In the genomic region with DNA sequence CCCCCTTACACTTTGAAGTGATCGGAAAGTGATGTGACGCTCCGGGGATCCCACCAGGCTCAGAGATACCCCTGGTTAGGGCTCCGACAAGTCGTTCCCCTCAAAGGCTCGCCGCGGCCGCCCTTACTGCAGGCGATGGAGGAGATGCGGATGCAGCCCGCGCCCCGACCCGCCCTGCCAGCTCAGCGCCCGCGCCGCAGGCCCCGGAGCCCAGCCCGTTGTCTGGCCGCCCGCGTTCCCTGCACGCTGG, we compare ENCODE assay signal across 8 cellular contexts. TPM values are rescaled to one million over a fixed set of nuclear protein-coding genes. Genes with fewer than 3 reads are reported as not detected.
DNase-seq lines count a peak whose midpoint lies in the region; ATAC-seq and TF ChIP-seq lines count a peak whose summit lies in the region.

No MANE protein-coding gene starts in this region.

- H3K9me2 ChIP-seq in Loucy (replicated peaks; ENCODE audit: low read depth, low read length) = no peaks in the 10 kb centered on the region

- H3K4me1 Mint-ChIP-seq in CD8-positive, alpha-beta memory T cell = peaks cover 29 to 49% (median 37%) of the 10 kb centered on the region in 3 donors

- no peaks in the 10 kb centered on the region for H3K27me3 Mint-ChIP-seq in CD8-positive, alpha-beta memory T cell

- no peak for DNase-seq in CD8-positive, alpha-beta memory T cell
- DNase-seq in RKO (ENCODE audit: low spot score) (no peak), UCSD-AML1 (lab: John Stamatoyannopoulos, UW; ENCODE audit: unreplicated experiment) (no peak), ACHN (no peak)

- no peaks in the 10 kb centered on the region for H3F3A ChIP-seq in Loucy (ENCODE audit: low read depth)

- peaks cover 49% of the 10 kb centered on the region for H3K79me2 ChIP-seq in Loucy (ENCODE audit: insufficient read depth, low read length)

- no peaks in the 10 kb centered on the region for H3K27me3 ChIP-seq in CD8-positive, alpha-beta memory T cell (ENCODE audit: insufficient read depth, low read length, poor library complexity, severe bottlenecking)
- H3K27me3 ChIP-seq in Loucy (ENCODE audit: insufficient read depth, low read length, poor library complexity, severe bottlenecking) (peaks cover 4% of the 10 kb centered on the region), ectodermal cell (ENCODE audit: control insufficient read depth, insufficient read depth, low read length, poor library complexity, severe bottlenecking) (no peaks in the 10 kb centered on the region), neuron (ENCODE audit: insufficient read depth, low read length) (no peaks in the 10 kb centered on the region)

- peak overlapping the region; percentile 97 for H2AFZ ChIP-seq in Loucy (ENCODE audit: low read length)
- H2AFZ ChIP-seq in neuron (ENCODE audit: low read depth, low read length) = peak overlapping the region; percentile 77

- H3K4me3 Mint-ChIP-seq in CD8-positive, alpha-beta memory T cell = peak overlapping the region; percentile 93 to 99 (median 95)

- H3K9me3 ChIP-seq in CD8-positive, alpha-beta memory T cell (ENCODE audit: low read length) = no peaks in the 10 kb centered on the region
- H3K9me3 ChIP-seq in Loucy (ENCODE audit: insufficient read depth, low read depth, low read length) = no peaks in the 10 kb centered on the region
- H3K9me3 ChIP-seq in ectodermal cell (ENCODE audit: control insufficient read depth, low read length) = no peaks in the 10 kb centered on the region
- H3K9me3 ChIP-seq in neuron (ENCODE audit: low read length) = no peaks in the 10 kb centered on the region

- peak overlapping the region; percentile 89 for H3K4me3 ChIP-seq in CD8-positive, alpha-beta memory T cell (ENCODE audit: low read length)
- H3K4me3 ChIP-seq in Loucy (ENCODE audit: low read length, poor library complexity, severe bottlenecking) (peak overlapping the region; percentile 99), ectodermal cell (ENCODE audit: insufficient read depth, low read depth, low read length) (peak overlapping the region; percentile 90), neuron (ENCODE audit: low read length) (peak overlapping the region; percentile 80)

- H3K9me3 Mint-ChIP-seq in CD8-positive, alpha-beta memory T cell = no peaks in the 10 kb centered on the region

- peak overlapping the region; percentile 95 to 99 (median 97) for H3K27ac Mint-ChIP-seq in CD8-positive, alpha-beta memory T cell

- CTCF ChIA-PET in CD8-positive, alpha-beta memory T cell (lab: Charles Lee) = interaction anchor here (0.7 kb wide), 1 partner anchor 79 kb away, joined by 3 read pairs; no protein-coding TSS in a partner anchor

- peak overlapping the region; percentile 87 for H3K4me2 ChIP-seq in Loucy (ENCODE audit: low read depth, low read length, poor library complexity, severe bottlenecking)

- POLR2A ChIA-PET in CD8-positive, alpha-beta memory T cell (lab: Charles Lee) = no interaction called here

- peaks cover 16% of the 10 kb centered on the region for H4K20me1 ChIP-seq in Loucy (ENCODE audit: insufficient read depth, low read length, poor library complexity, severe bottlenecking)

- WGBS in ectodermal cell, 2 experiments = 0% methylated on average over 25 of the region's 25 CpGs

- in situ Hi-C loops in ACHN (cut with HindIII; ENCODE audit: low pct_ligation_motif_present, low pct_unique_long_range_greater_than_20kb, low sequenced_read_pairs) = no loop called here

- H3K4me1 ChIP-seq in CD8-positive, alpha-beta memory T cell (ENCODE audit: insufficient read depth, low read length) = peaks cover 34% of the 10 kb centered on the region
- H3K4me1 ChIP-seq in Loucy (ENCODE audit: insufficient read depth, low read length, poor library complexity, severe bottlenecking) = peaks cover 23% of the 10 kb centered on the region
- peaks cover 13% of the 10 kb centered on the region for H3K4me1 ChIP-seq in ectodermal cell (ENCODE audit: control insufficient read depth, insufficient read depth, low read length)
- peaks cover 27% of the 10 kb centered on the region for H3K4me1 ChIP-seq in neuron (ENCODE audit: insufficient read depth, low read length)

- peaks cover 9% of the 10 kb centered on the region for H3K36me3 ChIP-seq in CD8-positive, alpha-beta memory T cell (ENCODE audit: insufficient read depth, low read length)
- H3K36me3 ChIP-seq in Loucy (ENCODE audit: insufficient read depth, low read length) (no peaks in the 10 kb centered on the region), ectodermal cell (ENCODE audit: control insufficient read depth, insufficient read depth, low read length) (peaks cover 3% of the 10 kb centered on the region), neuron (ENCODE audit: insufficient read depth, low read length) (peaks cover 23% of the 10 kb centered on the region)

- peak overlapping the region; percentile 75 for H3K27ac ChIP-seq in CD8-positive, alpha-beta memory T cell (ENCODE audit: low read depth, low read length)
- H3K27ac ChIP-seq in ectodermal cell (ENCODE audit: insufficient read depth, low read depth, low read length, poor library complexity, severe bottlenecking) = peak overlapping the region; percentile 59

- no peak for ATAC-seq in GM19467 (IDR thresholded peaks at IDR 0.05; ENCODE audit: unreplicated experiment)

- H3K36me3 Mint-ChIP-seq in CD8-positive, alpha-beta memory T cell = peaks cover 0 to 32% (median 0%) of the 10 kb centered on the region in 3 donors

- H3K9ac ChIP-seq in Loucy (ENCODE audit: low read depth, low read length, poor library complexity, severe bottlenecking) = peak overlapping the region; percentile 98

- TF ChIP-seq CTCF in Loucy (conservative IDR thresholded peaks at IDR 0.05; ENCODE audit: low read length) = no peak

RNA-seq across cellular contexts. Expression of a gene that starts 0.2 kb away (rescaled TPM):
- 10 to 100 TPM; 34.9 to 42.4 TPM for total RNA-seq in CD8-positive, alpha-beta memory T cell
- 60.0 TPM for polyA plus RNA-seq in CD8-positive, alpha-beta memory T cell
- 77.0 TPM for polyA plus RNA-seq in ectodermal cell (2013, experiment 1 of 4)
- 75.9 TPM for polyA plus RNA-seq in ectodermal cell (2013, experiment 2 of 4)
- polyA plus RNA-seq in ectodermal cell (2013, experiment 3 of 4) = 75.2 TPM
- 83.2 TPM for polyA plus RNA-seq in ectodermal cell (2013, experiment 4 of 4)

RNA-seq across cellular contexts. Expression of a gene that starts 0.5 kb away (rescaled TPM):
- 100 to 1,000 TPM; 154 to 156 TPM for total RNA-seq in CD8-positive, alpha-beta memory T cell
- 357 TPM for polyA plus RNA-seq in CD8-positive, alpha-beta memory T cell
- 143 TPM for polyA plus RNA-seq in ectodermal cell (2013, experiment 1 of 4)
- 154 TPM for polyA plus RNA-seq in ectodermal cell (2013, experiment 2 of 4)
- polyA plus RNA-seq in ectodermal cell (2013, experiment 3 of 4) = 136 TPM
- polyA plus RNA-seq in ectodermal cell (2013, experiment 4 of 4) = 140 TPM

RNA-seq across cellular contexts. Expression of a gene that starts 19.5 kb away (rescaled TPM):
- 100 to 1,000 TPM; 229 to 233 TPM for total RNA-seq in CD8-positive, alpha-beta memory T cell
- 58.5 TPM for polyA plus RNA-seq in CD8-positive, alpha-beta memory T cell
- 118 TPM for polyA plus RNA-seq in ectodermal cell (2013, experiment 1 of 4)
- polyA plus RNA-seq in ectodermal cell (2013, experiment 2 of 4) = 121 TPM
- 104 TPM for polyA plus RNA-seq in ectodermal cell (2013, experiment 3 of 4)
- polyA plus RNA-seq in ectodermal cell (2013, experiment 4 of 4) = 109 TPM

RNA-seq across cellular contexts. Expression of a gene that starts 19.6 kb away (rescaled TPM):
- 10 to 100 TPM; 78.6 to 81.4 TPM for total RNA-seq in CD8-positive, alpha-beta memory T cell
- polyA plus RNA-seq in CD8-positive, alpha-beta memory T cell = 83.6 TPM
- 74.8 TPM for polyA plus RNA-seq in ectodermal cell (2013, experiment 1 of 4)
- 88.5 TPM for polyA plus RNA-seq in ectodermal cell (2013, experiment 2 of 4)
- 61.8 TPM for polyA plus RNA-seq in ectodermal cell (2013, experiment 3 of 4)
- polyA plus RNA-seq in ectodermal cell (2013, experiment 4 of 4) = 71.5 TPM
